In the genomic region with DNA sequence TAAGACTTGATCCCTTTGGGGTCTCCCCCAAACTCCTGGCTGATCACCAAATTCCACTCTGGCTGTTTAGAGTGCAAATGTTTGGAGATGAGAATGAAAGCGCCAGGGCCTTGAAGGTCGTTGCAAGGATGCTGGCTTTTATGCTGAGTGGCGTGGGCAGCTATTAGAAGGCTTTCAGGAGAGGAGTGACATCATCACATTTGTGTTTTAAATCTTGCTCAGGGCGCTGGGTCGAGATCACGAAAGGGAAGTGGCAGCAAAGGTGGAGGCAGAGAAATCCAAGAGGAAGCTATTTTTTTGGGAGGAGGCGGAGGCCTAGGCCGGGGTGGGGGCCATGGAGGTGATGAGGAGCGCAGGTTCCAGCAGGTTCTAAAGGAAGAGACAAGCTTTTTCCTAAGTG, we compare ENCODE assay signal across 15 cellular contexts. TPM values are rescaled to one million over a fixed set of nuclear protein-coding genes. Genes with fewer than 3 reads are reported as not detected.
DNase-seq lines count a peak whose midpoint lies in the region; ATAC-seq and TF ChIP-seq lines count a peak whose summit lies in the region.
"Had no signal": no experiment of that assay in that cellular context is flagged by ENCODE, and none has a peak within 500 bp of the region (broad histone marks: within the 10 kb centered on the region; RNA-seq: fewer than 3 reads in every experiment).

No MANE protein-coding gene starts in this region.

- H4K20me1 ChIP-seq in GM23338 (replicated peaks; ENCODE audit: insufficient read depth) (no peaks in the 10 kb centered on the region; the same call in 1 of the 2 replicates), PC-3 (ENCODE audit: low read length) (no peaks in the 10 kb centered on the region)
- H4K20me1 ChIP-seq: BLaER1 treated with 17β-estradiol and CSF1 and Interleukin-3, amounts not matched to agents 10 nM and 100 nM had no signal

- H3K9me3 ChIP-seq in PC-3 (ENCODE audit: low read length): 0 out of 2 replicates have a peak, but pooled peaks cover 5% of the 10 kb centered on the region
- H3K9me3 ChIP-seq in testis: no peaks in the 10 kb centered on the region

- intact Hi-C loops in head of caudate nucleus (cut with DNase I): no loop called here
- intact Hi-C loops in sciatic nerve (cut with DNase I): no loop called here
- intact Hi-C loops in PC-3 (cut with micrococcal nuclease): no loop called here
- intact Hi-C loops in testis (cut with DNase I; ENCODE audit: low total_unique reads): no loop called here

- H3K27ac Mint-ChIP-seq in GM23338: peak overlapping the region; percentile 4; the same call in 1 of the 2 replicates
- H3K27ac Mint-ChIP-seq: IgD-negative memory B cell had no signal

- BruUV-seq in PC-3 (replicated peaks; lab: Mats Ljungman, UMichigan): no TSS peak

- H3K4me1 ChIP-seq in GM23338 (ENCODE audit: insufficient read depth) (peaks cover 6% of the 10 kb centered on the region; the same call in 1 of the 2 replicates), PC-3 (ENCODE audit: insufficient read depth, low read length) (no peaks in the 10 kb centered on the region), testis (peaks cover 3% of the 10 kb centered on the region)

- DNase-seq in GM23338 (ENCODE audit: low spot score): no peak
- DNase-seq in head of caudate nucleus: peak in 23 of 42 donors; percentile 17 to 78 (median 45)
- peak; percentile 33 for DNase-seq in sciatic nerve (ENCODE audit: low spot score)
- DNase-seq in PC-3: no peak
- DNase-seq in erythroblast (lab: John Stamatoyannopoulos, UW): no peak
- DNase-seq in testis: no peak
- DNase-seq: 8988T; AML-193; CD4-positive, CD25-positive, alpha-beta regulatory T cell; DMS53; GF-D8 had no signal

- H3K27me3 Mint-ChIP-seq in GM23338 (ENCODE audit: insufficient read depth, low read depth, poor library complexity): peaks cover 3% of the 10 kb centered on the region
- H3K27me3 Mint-ChIP-seq: CD4-positive, CD25-positive, alpha-beta regulatory T cell had no signal

- H3K9me2 ChIP-seq in GM23338 (ENCODE audit: insufficient read depth) (peaks cover 3% of the 10 kb centered on the region; the same call in 1 of the 2 replicates), PC-3 (replicated peaks; ENCODE audit: low read length) (no peaks in the 10 kb centered on the region)

- TF ChIP-seq POLR2A in erythroblast (IDR thresholded peaks at IDR 0.05; ENCODE audit: low read length): no peak
- no peak for TF ChIP-seq POLR2A in testis (IDR thresholded peaks at IDR 0.05)

- CTCF ChIA-PET in PC-3 (lab: Charles Lee): no interaction called here

- H3K9me3 Mint-ChIP-seq in GM23338: peaks cover 5% of the 10 kb centered on the region; the same call in 1 of the 3 replicates
- H3K9me3 Mint-ChIP-seq: IgD-negative memory B cell had no signal

- POLR2A ChIA-PET in PC-3 (lab: Charles Lee; ENCODE audit: unreplicated experiment): no interaction called here

- WGBS in testis, 2 donors: 93% methylated on average over 9 of the region's 9 CpGs

- no peak overlapping the region for H3K4me3 Mint-ChIP-seq in GM23338
- H3K4me3 Mint-ChIP-seq: CD4-positive, CD25-positive, alpha-beta regulatory T cell; IgD-negative memory B cell had no signal

- H3K36me3 Mint-ChIP-seq in GM23338 (ENCODE audit: low read depth): peaks cover 39% of the 10 kb centered on the region

- no peak overlapping the region for H3K4me2 ChIP-seq in GM23338
- H3K4me2 ChIP-seq in PC-3 (ENCODE audit: low read length): no peak overlapping the region

- no peaks in the 10 kb centered on the region for H3K27me3 ChIP-seq in GM23338 (ENCODE audit: insufficient read depth)
- peaks cover 50% of the 10 kb centered on the region for H3K27me3 ChIP-seq in PC-3 (ENCODE audit: low read length)
- no peaks in the 10 kb centered on the region for H3K27me3 ChIP-seq in testis

- H3K79me2 ChIP-seq in GM23338 (replicated peaks; ENCODE audit: insufficient read depth) (no peaks in the 10 kb centered on the region), PC-3 (ENCODE audit: low read length) (no peaks in the 10 kb centered on the region)

- H3F3A ChIP-seq in GM23338 (replicated peaks; ENCODE audit: low read depth) (peaks cover 5% of the 10 kb centered on the region; the same call in 1 of the 2 replicates), PC-3 (ENCODE audit: low read length, unreplicated experiment) (no peaks in the 10 kb centered on the region)

- ATAC-seq in GM23338: no peak
- no peak for ATAC-seq in sciatic nerve
- no peak for ATAC-seq in PC-3
- ATAC-seq: HCT116 had no signal

- H3K36me3 ChIP-seq in GM23338 (ENCODE audit: insufficient read depth): peaks cover 10% of the 10 kb centered on the region; the same call in 1 of the 2 replicates
- no peaks in the 10 kb centered on the region for H3K36me3 ChIP-seq in PC-3 (ENCODE audit: low read depth, low read length)
- H3K36me3 ChIP-seq in testis (ENCODE audit: low read depth, missing control alignments): no peaks in the 10 kb centered on the region
- H3K36me3 ChIP-seq: BLaER1 treated with 17β-estradiol and CSF1 and Interleukin-3, amounts not matched to agents 10 nM and 100 nM had no signal

- no peak overlapping the region for H3K4me3 ChIP-seq in GM23338
- H3K4me3 ChIP-seq in PC-3 (ENCODE audit: low read length): no peak overlapping the region
- no peak overlapping the region for H3K4me3 ChIP-seq in testis
- H3K4me3 ChIP-seq: BLaER1 treated with 17β-estradiol and CSF1 and Interleukin-3, amounts not matched to agents 10 nM and 100 nM had no signal

- H2AFZ ChIP-seq in GM23338 (no peak overlapping the region), PC-3 (ENCODE audit: low read length) (no peak overlapping the region)

- H3K9ac ChIP-seq in PC-3 (ENCODE audit: low read length): no peak overlapping the region
- H3K9ac ChIP-seq: BLaER1 treated with 17β-estradiol and CSF1 and Interleukin-3, amounts not matched to agents 10 nM and 100 nM had no signal

- H3K4me1 Mint-ChIP-seq in GM23338: peaks cover 24% of the 10 kb centered on the region
- H3K4me1 Mint-ChIP-seq: IgD-negative memory B cell had no signal

- no peak for TF ChIP-seq CTCF in GM23338 (conservative IDR thresholded peaks at IDR 0.05; ENCODE audit: low read depth in 2 of 2)
- no peak for TF ChIP-seq CTCF in VCaP (conservative IDR thresholded peaks at IDR 0.05)
- TF ChIP-seq CTCF in PC-3 (conservative IDR thresholded peaks at IDR 0.05; ENCODE audit: low read depth, low read length): no peak
- TF ChIP-seq CTCF in testis (IDR thresholded peaks at IDR 0.05): no peak

- H3K27ac ChIP-seq in GM23338 (ENCODE audit: low read depth): no peak overlapping the region
- H3K27ac ChIP-seq in VCaP: peak overlapping the region; percentile 7; the same call in 1 of the 2 replicates
- no peak overlapping the region for H3K27ac ChIP-seq in PC-3 (ENCODE audit: low read length)
- no peak overlapping the region for H3K27ac ChIP-seq in testis
- H3K27ac ChIP-seq: BLaER1 treated with 17β-estradiol and CSF1 and Interleukin-3, amounts not matched to agents 10 nM and 100 nM had no signal

TF ChIP-seq in GM23338, 12 proteins besides CTCF, POLR2A, EP300 and RAD21 (continues in another document):
- TF ChIP-seq STAT1 (IDR thresholded peaks at IDR 0.05; ENCODE audit: unreplicated experiment) (no peak), REST (IDR thresholded peaks at IDR 0.05; ENCODE audit: unreplicated experiment) (no peak), EZH2phosphoT487 (IDR thresholded peaks at IDR 0.05; ENCODE audit: unreplicated experiment) (no peak), CREB1 (CRISPR knock-in tag; IDR thresholded peaks at IDR 0.05; ENCODE audit: low read depth) (no peak), POLR2AphosphoS5 (IDR thresholded peaks at IDR 0.05; ENCODE audit: low read depth) (no peak), JUNB (IDR thresholded peaks at IDR 0.05; ENCODE audit: unreplicated experiment) (no peak), EZH2 (IDR thresholded peaks at IDR 0.05; ENCODE audit: low read depth, unreplicated experiment) (no peak), ZNF114 (CRISPR knock-in tag; IDR thresholded peaks at IDR 0.05) (no peak)
- TF ChIP-seq, protein P1, sequence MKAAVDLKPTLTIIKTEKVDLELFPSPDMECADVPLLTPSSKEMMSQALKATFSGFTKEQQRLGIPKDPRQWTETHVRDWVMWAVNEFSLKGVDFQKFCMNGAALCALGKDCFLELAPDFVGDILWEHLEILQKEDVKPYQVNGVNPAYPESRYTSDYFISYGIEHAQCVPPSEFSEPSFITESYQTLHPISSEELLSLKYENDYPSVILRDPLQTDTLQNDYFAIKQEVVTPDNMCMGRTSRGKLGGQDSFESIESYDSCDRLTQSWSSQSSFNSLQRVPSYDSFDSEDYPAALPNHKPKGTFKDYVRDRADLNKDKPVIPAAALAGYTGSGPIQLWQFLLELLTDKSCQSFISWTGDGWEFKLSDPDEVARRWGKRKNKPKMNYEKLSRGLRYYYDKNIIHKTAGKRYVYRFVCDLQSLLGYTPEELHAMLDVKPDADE (IDR thresholded peaks at IDR 0.05): no peak

RNA-seq across cellular contexts. Expression of gene PDE9A, which starts 49.3 kb away (rescaled TPM):
- 26.5 and 33.3 TPM in 2 replicates for total RNA-seq in GM23338 (2014; rRNA removed; shearing (Covaris generic))
- polyA plus RNA-seq in GM23338 (2016; fragmentation: Nextera tagmentation; extraction: Ambion mirVana) (27.2 and 31.1 TPM in 2 replicates), testis (ENCODE audit: insufficient read depth, low read depth, low replicate concordance) (6.4 TPM)
- total RNA-seq in sciatic nerve (32.6 TPM), PC-3 (2014; rRNA removed) (0.33 and 1.3 TPM in 2 replicates), testis (1 to 10 TPM; 5.7 to 6.3 TPM)
- polyA plus RNA-seq: IgD-negative memory B cell had no signal

Comparison
In these comparisons a context has a peak if more than half of its experiments do, and no peak if none do; other contexts are left out.
1. DNase-seq: peak in head of caudate nucleus (23 of 42) and sciatic nerve (single experiment); none in GM23338 (single experiment), PC-3 (single experiment), erythroblast (0 of 2) and testis (single experiment).